27 cellular contexts compared by ENCODE assay signal in the genomic region with DNA sequence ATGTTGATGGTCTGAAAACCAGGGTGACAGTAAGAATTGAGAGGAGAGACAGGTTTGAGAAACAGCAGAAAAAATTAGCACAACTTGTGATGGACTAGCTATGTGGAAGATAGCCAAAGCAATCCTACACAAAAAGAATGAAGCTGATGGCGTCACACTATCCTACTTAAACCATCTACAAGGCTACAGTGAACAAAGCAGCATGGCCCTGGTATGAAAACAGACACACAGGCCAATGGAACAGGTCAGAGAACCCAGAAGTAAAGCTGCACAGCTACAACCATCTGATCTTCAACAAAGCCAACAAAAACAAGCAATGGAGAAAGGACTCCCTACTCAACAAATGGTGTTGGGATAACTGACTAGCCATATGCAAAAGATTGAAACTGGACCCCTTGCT. TPM values are rescaled to one million over a fixed set of nuclear protein-coding genes. Genes with fewer than 3 reads are reported as not detected.
"Had no signal": no experiment of that assay in that cellular context is flagged by ENCODE, and none has a peak within 500 bp of the region (broad histone marks: within the 10 kb centered on the region; RNA-seq: fewer than 3 reads in every experiment).

No MANE protein-coding gene starts in this region.

- H3K36me3 Mint-ChIP-seq: activated naive CD4-positive, alpha-beta T cell treated with anti-CD3 and anti-CD28 coated beads, Interleukin-2, amount 10 ng/mL, durations not matched to agents 7 days and 5 days; activated naive CD8-positive, alpha-beta T cell treated with anti-CD3 and anti-CD28 coated beads, Interleukin-2, amount 10 ng/mL, durations not matched to agents 7 days and 5 days; brain; natural killer cell had no signal

- H3K27ac ChIP-seq: ascending aorta, cardiac muscle cell, heart right ventricle, left ventricle myocardium inferior, thoracic aorta, VCaP had no signal

- H3K27me3 Mint-ChIP-seq: brain had no signal

- H3K4me3 ChIP-seq: ascending aorta, cardiac muscle cell, heart right ventricle, left ventricle myocardium inferior, lung, thoracic aorta had no signal

- H3K9me3 Mint-ChIP-seq: activated naive CD4-positive, alpha-beta T cell treated with anti-CD3 and anti-CD28 coated beads, Interleukin-2, amount 10 ng/mL, durations not matched to agents 7 days and 5 days; activated naive CD8-positive, alpha-beta T cell treated with anti-CD3 and anti-CD28 coated beads, Interleukin-2, amount 10 ng/mL, durations not matched to agents 7 days and 5 days; brain; natural killer cell had no signal

- H3K27me3 ChIP-seq: ascending aorta, cardiac muscle cell, heart right ventricle had no signal

- DNase-seq: activated CD4-positive, alpha-beta T cell treated with anti-CD3 and anti-CD28 coated beads for 48 hours; activated CD4-positive, alpha-beta T cell treated with anti-CD3 and anti-CD28 coated beads, Interleukin-2, amount 50 U/mL, for 48 hours; activated CD8-positive, alpha-beta memory T cell treated with anti-CD3 and anti-CD28 coated beads for 24 hours; activated gamma-delta T cell; activated naive CD4-positive, alpha-beta T cell treated with anti-CD3 and anti-CD28 coated beads, Interleukin-2, amount 10 ng/mL, durations not matched to agents 7 days and 5 days; activated naive CD8-positive, alpha-beta T cell treated with anti-CD3 and anti-CD28 coated beads, Interleukin-2, amount 10 ng/mL, durations not matched to agents 7 days and 5 days; cerebellar nuclear complex; foreskin melanocyte; heart right ventricle; islet precursor cell; left ventricle myocardium inferior; mesendoderm; natural killer cell; posterior cingulate gyrus; right cardiac atrium; stimulated activated CD4-positive, alpha-beta T cell treated with anti-CD3 and anti-CD28 coated beads, Interleukin-2, amount 100 ng/mL, for 48 hours; stimulated activated naive CD8-positive, alpha-beta T cell treated with anti-CD3 and anti-CD28 coated beads, Interleukin-15, Interleukin-2, amounts not matched to agents 100 U/mL and 50 U/mL, for 24 hours; T-helper 9 cell; trophoblast cell had no signal

- H3K4me3 Mint-ChIP-seq: activated naive CD4-positive, alpha-beta T cell treated with anti-CD3 and anti-CD28 coated beads, Interleukin-2, amount 10 ng/mL, durations not matched to agents 7 days and 5 days; activated naive CD8-positive, alpha-beta T cell treated with anti-CD3 and anti-CD28 coated beads, Interleukin-2, amount 10 ng/mL, durations not matched to agents 7 days and 5 days; natural killer cell had no signal

- H3K9me3 ChIP-seq: ascending aorta, heart right ventricle, left ventricle myocardium inferior, thoracic aorta had no signal

- H3K27ac Mint-ChIP-seq: activated naive CD4-positive, alpha-beta T cell treated with anti-CD3 and anti-CD28 coated beads, Interleukin-2, amount 10 ng/mL, durations not matched to agents 7 days and 5 days; activated naive CD8-positive, alpha-beta T cell treated with anti-CD3 and anti-CD28 coated beads, Interleukin-2, amount 10 ng/mL, durations not matched to agents 7 days and 5 days; brain; natural killer cell had no signal

- H3K36me3 ChIP-seq: ascending aorta, cardiac muscle cell, heart right ventricle, left ventricle myocardium inferior, thoracic aorta had no signal

- ATAC-seq: heart right ventricle; natural killer cell; right cardiac atrium; stimulated activated naive CD8-positive, alpha-beta T cell treated with anti-CD3 and anti-CD28 coated beads, Interleukin-15, Interleukin-2, amounts not matched to agents 100 U/mL and 50 U/mL, for 24 hours had no signal

RNA-seq across cellular contexts. Expression of gene PRSS3, which starts 14.1 kb away (rescaled TPM):
- total RNA-seq: activated naive CD8-positive, alpha-beta T cell treated with anti-CD3 and anti-CD28 coated beads, Interleukin-2, amount 10 ng/mL, durations not matched to agents 7 days and 5 days; ascending aorta; cardiac muscle cell; left ventricle myocardium inferior; mononuclear cell; omental fat pad; right cardiac atrium had no signal
- polyA plus RNA-seq: right cardiac atrium had no signal
